1 cellular context compared by ENCODE assay signal in genomic region chr1:67853704-67854103, GRCh38.
A peak's percentile ranks its signal among the peaks of the same experiment; 100 is the strongest.
TF ChIP-seq lines count a peak whose summit lies in the region.

No MANE protein-coding gene starts in this region.

TF ChIP-seq in GM12878, 131 proteins besides CTCF, POLR2A, EP300 and RAD21 (continued from another document):
- TF ChIP-seq CEBPZ (IDR thresholded peaks at IDR 0.05; ENCODE audit: low read depth, low read length): no peak
- peak; percentile 26; the same call in 1 of the 2 replicates for TF ChIP-seq SMC3 (IDR thresholded peaks at IDR 0.05; ENCODE audit: borderline replicate concordance, low read length)
- TF ChIP-seq BCL11A (IDR thresholded peaks at IDR 0.05; ENCODE audit: low read depth, low read length): no peak
- no peak for TF ChIP-seq POU2F2 (IDR thresholded peaks at IDR 0.05; ENCODE audit: borderline replicate concordance, low read depth, low read length)
TF ChIP-seq in GM12878: peak in this region for 3.
